In the genomic region with DNA sequence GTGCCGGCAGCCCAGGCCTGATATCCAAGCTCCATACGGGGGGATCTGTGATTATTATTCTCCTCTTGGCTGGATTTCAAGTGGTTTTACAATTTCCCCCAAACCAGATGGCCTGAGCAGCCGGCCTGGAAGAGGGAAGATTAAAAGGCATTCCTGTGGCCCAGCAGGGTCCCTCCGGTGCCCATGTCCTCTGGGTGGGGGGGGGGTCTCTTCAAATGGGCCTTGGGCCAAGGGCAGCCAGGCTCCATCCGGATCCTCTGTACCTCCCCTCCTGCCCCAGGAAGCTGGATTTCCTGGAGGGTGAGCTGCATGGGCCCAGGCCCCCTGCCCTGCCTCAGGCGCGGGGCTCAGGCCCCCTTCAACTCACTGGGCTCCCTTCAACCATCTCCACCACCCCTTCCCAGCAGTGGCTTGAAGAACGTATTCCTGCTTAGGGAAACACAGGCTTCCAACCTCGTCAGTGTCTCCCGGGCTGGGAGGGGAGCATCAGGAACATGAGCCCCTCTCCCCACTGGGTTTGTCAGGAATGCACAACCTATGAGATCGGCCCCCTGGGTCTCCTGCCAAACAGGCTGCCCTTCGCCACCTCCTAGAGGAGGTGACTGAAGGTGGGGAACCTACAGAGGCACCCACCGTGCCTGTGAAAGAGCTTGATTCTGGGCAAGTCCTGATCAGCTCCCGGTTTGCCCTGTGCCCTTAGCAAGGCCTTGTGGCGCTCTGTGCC, we compare ENCODE assay signal across 21 cellular contexts.
DNase-seq lines count a peak whose midpoint lies in the region; TF ChIP-seq lines count a peak whose summit lies in the region.
"Had no signal": no experiment of that assay in that cellular context is flagged by ENCODE, and none has a peak within 500 bp of the region (broad histone marks: within the 10 kb centered on the region; RNA-seq: fewer than 3 reads in every experiment).

No MANE protein-coding gene starts in this region.

- H3K9me3 ChIP-seq in A673 (ENCODE audit: low read depth, low read length, poor library complexity, severe bottlenecking): no peaks in the 10 kb centered on the region
- H3K9me3 ChIP-seq: HAP-1 had no signal

- no peak for TF ChIP-seq CTCF in A673 (conservative IDR thresholded peaks at IDR 0.05; ENCODE audit: low read depth, low read length)
- no peak for TF ChIP-seq CTCF in MCF 10A (IDR thresholded peaks at IDR 0.05; ENCODE audit: unreplicated experiment)

- no peak overlapping the region for H3K27ac Mint-ChIP-seq in MCF 10A (ENCODE audit: low read depth, unreplicated experiment)
- H3K27ac Mint-ChIP-seq: activated naive CD8-positive, alpha-beta T cell treated with anti-CD3 and anti-CD28 coated beads, Interleukin-2, amount 50 U/mL, for 24 hours; activated T-cell treated with anti-CD3 and anti-CD28 coated beads, Interleukin-2, amount 50 U/mL, for 24 hours; IgD-negative memory B cell; naive thymus-derived CD8-positive, alpha-beta T cell had no signal

- intact Hi-C loops in A673 (cut with micrococcal nuclease; ENCODE audit: unreplicated experiment): no loop called here
- intact Hi-C loops in MCF 10A (cut with micrococcal nuclease): no loop called here

- H3K4me1 ChIP-seq in A673 (ENCODE audit: insufficient read depth, low read length, poor library complexity, severe bottlenecking): peaks cover 13% of the 10 kb centered on the region
- H3K4me1 ChIP-seq: HAP-1 had no signal

- CTCF ChIA-PET in A673 (lab: Charles Lee): no interaction called here
- CTCF ChIA-PET in MCF 10A (lab: Yijun Ruan, JAX): interaction anchor here (1.1 kb wide), 1 partner anchor 31 kb away, joined by 5 read pairs; no protein-coding TSS in a partner anchor

- no peak overlapping the region for H3K27ac ChIP-seq in A673 (ENCODE audit: low read depth, low read length, poor library complexity, severe bottlenecking)

- H3K27me3 ChIP-seq in A673 (replicated peaks; ENCODE audit: insufficient read depth, low read depth, low read length, poor library complexity) (no peaks in the 10 kb centered on the region), H7 (ENCODE audit: control insufficient read depth, insufficient read depth, low read length) (no peaks in the 10 kb centered on the region)

- no peak overlapping the region for H3K4me3 ChIP-seq in A673 (ENCODE audit: low read depth, low read length, poor library complexity, severe bottlenecking)
- no peak overlapping the region for H3K4me3 ChIP-seq in H7 (ENCODE audit: insufficient read depth, low read depth, low read length)
- H3K4me3 ChIP-seq: HAP-1 had no signal

- DNase-seq in A673 (ENCODE audit: low spot score) (peak; percentile 66), H7 (peak; percentile 73), NCI-H69 (lab: John Stamatoyannopoulos, UW) (peak; percentile 91), cerebellum (ENCODE audit: low spot score) (peak; percentile 89), activated gamma-delta T cell (lab: John Stamatoyannopoulos, UW) (no peak), MCF 10A (ENCODE audit: unreplicated experiment) (no peak), pons (ENCODE audit: low spot score) (no peak), activated gamma-delta T cell treated with Interleukin-2 at 50 U/mL for 16 hours (no peak)
- DNase-seq: activated CD4-positive, alpha-beta T cell treated with anti-CD3 and anti-CD28 coated beads for 48 hours; activated naive CD8-positive, alpha-beta T cell treated with anti-CD3 and anti-CD28 coated beads, Interleukin-2, amount 50 U/mL, for 24 hours; activated T-cell treated with anti-CD3 and anti-CD28 coated beads, Interleukin-2, amount 50 U/mL, for 24 hours; DMS79 treated with DMSO at 0.1 percent for 48 hours; islet precursor cell; naive thymus-derived CD8-positive, alpha-beta T cell; NCI-H774; small intestine; stimulated activated naive CD8-positive, alpha-beta T cell treated with anti-CD3 and anti-CD28 coated beads, Interleukin-15, amount 100 ng/mL, for 72 hours; T-helper 2 cell had no signal

- H3K36me3 Mint-ChIP-seq in MCF 10A (ENCODE audit: insufficient read depth, unreplicated experiment): no peaks in the 10 kb centered on the region
- H3K36me3 Mint-ChIP-seq: IgD-negative memory B cell; naive thymus-derived CD8-positive, alpha-beta T cell had no signal

- peaks cover 5% of the 10 kb centered on the region for H3K27me3 Mint-ChIP-seq in MCF 10A (ENCODE audit: insufficient read depth, unreplicated experiment)
- H3K27me3 Mint-ChIP-seq: activated naive CD8-positive, alpha-beta T cell treated with anti-CD3 and anti-CD28 coated beads, Interleukin-2, amount 50 U/mL, for 24 hours; activated T-cell treated with anti-CD3 and anti-CD28 coated beads, Interleukin-2, amount 50 U/mL, for 24 hours; naive thymus-derived CD8-positive, alpha-beta T cell; stimulated activated naive CD8-positive, alpha-beta T cell treated with anti-CD3 and anti-CD28 coated beads, Interleukin-15, amount 100 ng/mL, for 72 hours had no signal

- BruUV-seq in A673 (replicated peaks; lab: Mats Ljungman, UMichigan) (no TSS peak), MCF 10A (replicated peaks; lab: Mats Ljungman, UMichigan) (no TSS peak)

- H3K9me3 Mint-ChIP-seq in MCF 10A (ENCODE audit: unreplicated experiment): no peaks in the 10 kb centered on the region
- H3K9me3 Mint-ChIP-seq: activated naive CD8-positive, alpha-beta T cell treated with anti-CD3 and anti-CD28 coated beads, Interleukin-2, amount 50 U/mL, for 24 hours; activated T-cell treated with anti-CD3 and anti-CD28 coated beads, Interleukin-2, amount 50 U/mL, for 24 hours; central memory CD8-positive, alpha-beta T cell; IgD-negative memory B cell; naive thymus-derived CD8-positive, alpha-beta T cell; stimulated activated naive CD8-positive, alpha-beta T cell treated with anti-CD3 and anti-CD28 coated beads, Interleukin-15, amount 100 ng/mL, for 72 hours had no signal

- no peak overlapping the region for H3K4me3 Mint-ChIP-seq in MCF 10A (ENCODE audit: unreplicated experiment)
- H3K4me3 Mint-ChIP-seq: activated naive CD8-positive, alpha-beta T cell treated with anti-CD3 and anti-CD28 coated beads, Interleukin-2, amount 50 U/mL, for 24 hours; activated T-cell treated with anti-CD3 and anti-CD28 coated beads, Interleukin-2, amount 50 U/mL, for 24 hours; central memory CD8-positive, alpha-beta T cell; IgD-negative memory B cell; naive thymus-derived CD8-positive, alpha-beta T cell; stimulated activated naive CD8-positive, alpha-beta T cell treated with anti-CD3 and anti-CD28 coated beads, Interleukin-15, amount 100 ng/mL, for 72 hours had no signal

- H3K36me3 ChIP-seq in A673 (ENCODE audit: insufficient read depth, low read length, poor library complexity, severe bottlenecking) (no peaks in the 10 kb centered on the region), H7 (replicated peaks; ENCODE audit: control insufficient read depth, insufficient read depth, low read length) (0 out of 2 replicates have a peak, but pooled peaks cover 1% of the 10 kb centered on the region)
- H3K36me3 ChIP-seq: HAP-1 had no signal

- H3K4me1 Mint-ChIP-seq in MCF 10A (ENCODE audit: insufficient read depth, unreplicated experiment): no peaks in the 10 kb centered on the region
- H3K4me1 Mint-ChIP-seq: activated naive CD8-positive, alpha-beta T cell treated with anti-CD3 and anti-CD28 coated beads, Interleukin-2, amount 50 U/mL, for 24 hours; central memory CD8-positive, alpha-beta T cell; IgD-negative memory B cell; naive thymus-derived CD8-positive, alpha-beta T cell; stimulated activated naive CD8-positive, alpha-beta T cell treated with anti-CD3 and anti-CD28 coated beads, Interleukin-15, amount 100 ng/mL, for 72 hours had no signal

- POLR2A ChIA-PET in A673 (lab: Charles Lee; ENCODE audit: low non-redundant PET) (no interaction called here), MCF 10A (lab: Yijun Ruan, JAX) (no interaction called here)

Comparison
In these comparisons a context has a peak if more than half of its experiments do, and no peak if none do; other contexts are left out.
1. DNase-seq: peak in A673 (single experiment), H7 (single experiment), NCI-H69 (single experiment) and cerebellum (single experiment); none in activated gamma-delta T cell (single experiment), MCF 10A (single experiment), pons (single experiment) and activated gamma-delta T cell treated with Interleukin-2 at 50 U/mL for 16 hours (single experiment).